Comparison of ENCODE assay signal across 27 cellular contexts in the genomic region with DNA sequence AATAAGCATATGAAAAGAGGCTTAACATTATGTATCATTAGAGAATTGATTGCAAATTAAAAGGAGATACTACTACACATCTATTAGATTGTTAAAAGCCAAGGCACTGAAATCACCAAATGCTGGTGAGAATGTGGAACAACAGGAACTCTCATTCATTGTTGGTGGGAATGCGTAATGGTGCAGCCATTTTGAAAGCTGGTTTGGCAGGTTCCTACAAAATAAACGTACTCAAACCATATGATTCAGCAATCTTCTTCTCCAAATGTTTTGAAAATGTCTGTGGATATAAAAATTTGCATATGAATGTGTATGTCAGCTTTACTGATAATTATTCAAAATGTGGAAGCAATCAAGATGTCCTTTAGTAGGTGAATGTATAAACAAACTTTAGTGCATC.
"Had no signal": no experiment of that assay in that cellular context is flagged by ENCODE, and none has a peak within 500 bp of the region (broad histone marks: within the 10 kb centered on the region; RNA-seq: fewer than 3 reads in every experiment).

No MANE protein-coding gene starts in this region.

- H3K36me3 ChIP-seq: ascending aorta, left lung, thoracic aorta, upper lobe of right lung had no signal

- H3K27ac ChIP-seq: ascending aorta, coronary artery, dorsolateral prefrontal cortex, left lung, skin epidermis, thoracic aorta, upper lobe of right lung had no signal

- H3K36me3 Mint-ChIP-seq: activated naive CD4-positive, alpha-beta T cell treated with anti-CD3 and anti-CD28 coated beads, Interleukin-2, amount 10 ng/mL, durations not matched to agents 7 days and 5 days; activated naive CD8-positive, alpha-beta T cell treated with anti-CD3 and anti-CD28 coated beads, Interleukin-2, amount 10 ng/mL, durations not matched to agents 7 days and 5 days; T-cell had no signal

- H3K4me3 ChIP-seq: ascending aorta, coronary artery, dorsolateral prefrontal cortex, left lung, lung, mucosa of descending colon, skin epidermis, thoracic aorta, upper lobe of right lung had no signal

- H3K27ac Mint-ChIP-seq: activated CD4-positive, alpha-beta T cell treated with anti-CD3 and anti-CD28 coated beads for 36 hours; activated naive CD4-positive, alpha-beta T cell treated with anti-CD3 and anti-CD28 coated beads, Interleukin-2, amount 10 ng/mL, durations not matched to agents 7 days and 5 days; activated naive CD8-positive, alpha-beta T cell treated with anti-CD3 and anti-CD28 coated beads, Interleukin-2, amount 10 ng/mL, durations not matched to agents 7 days and 5 days; brain; natural killer cell treated with Interleukin-12 subunit alpha and Interleukin-12 subunit beta and Interleukin-15 and Interleukin-18, amount 100 ng/mL, for 72 hours; T-cell; T-helper 2 cell treated with Interferon-gamma antibody and Interleukin-4, amounts not matched to agents 5 μg/mL and 100 μg/mL, for 36 hours had no signal

- H3K4me1 ChIP-seq: ascending aorta, left lung, upper lobe of right lung had no signal

- ATAC-seq: activated CD4-positive, alpha-beta T cell treated with anti-CD3 and anti-CD28 coated beads for 36 hours; left lung; mucosa of descending colon; natural killer cell treated with Interleukin-12 subunit alpha and Interleukin-12 subunit beta and Interleukin-15 and Interleukin-18, amount 100 ng/mL, for 72 hours; sciatic nerve; stimulated activated naive CD8-positive, alpha-beta T cell treated with anti-CD3 and anti-CD28 coated beads, Interleukin-15, Interleukin-2, amounts not matched to agents 100 U/mL and 50 U/mL, for 24 hours; T-cell; upper lobe of right lung had no signal

- FAIRE-seq: islet of Langerhans had no signal

- H3K27me3 ChIP-seq: ascending aorta, dorsolateral prefrontal cortex, left lung, upper lobe of right lung had no signal

- DNase-seq: activated CD4-positive, alpha-beta T cell treated with anti-CD3 and anti-CD28 coated beads for 36 hours; activated CD4-positive, CD25-positive, alpha-beta regulatory T cell; activated gamma-delta T cell; activated naive CD4-positive, alpha-beta T cell treated with anti-CD3 and anti-CD28 coated beads, Interleukin-2, amount 10 ng/mL, durations not matched to agents 7 days and 5 days; activated naive CD8-positive, alpha-beta T cell treated with anti-CD3 and anti-CD28 coated beads, Interleukin-2, amount 10 ng/mL, durations not matched to agents 7 days and 5 days; activated T-cell treated with anti-CD3 and anti-CD28 coated beads for 4 hours; dorsolateral prefrontal cortex; effector memory CD4-positive, alpha-beta T cell; foreskin melanocyte; left lung; mesendoderm; mucosa of descending colon; stimulated activated CD4-positive, alpha-beta T cell treated with anti-CD3 and anti-CD28 coated beads, Interleukin-12 subunit alpha, Interleukin-12 subunit beta, amount 100 ng/mL, for 4 hours; stimulated activated CD4-positive, alpha-beta T cell treated with anti-CD3 and anti-CD28 coated beads, Interleukin-4, amount 100 ng/mL, for 1 hour; stimulated activated naive CD8-positive, alpha-beta T cell treated with anti-CD3 and anti-CD28 coated beads, Interleukin-15, Interleukin-2, amounts not matched to agents 100 U/mL and 50 U/mL, for 24 hours; T-cell; upper lobe of right lung had no signal

- H3K4me3 Mint-ChIP-seq: activated CD4-positive, alpha-beta T cell treated with anti-CD3 and anti-CD28 coated beads for 36 hours; activated naive CD4-positive, alpha-beta T cell treated with anti-CD3 and anti-CD28 coated beads, Interleukin-2, amount 10 ng/mL, durations not matched to agents 7 days and 5 days; activated naive CD8-positive, alpha-beta T cell treated with anti-CD3 and anti-CD28 coated beads, Interleukin-2, amount 10 ng/mL, durations not matched to agents 7 days and 5 days; brain; natural killer cell treated with Interleukin-12 subunit alpha and Interleukin-12 subunit beta and Interleukin-15 and Interleukin-18, amount 100 ng/mL, for 72 hours; T-cell; T-helper 2 cell treated with Interferon-gamma antibody and Interleukin-4, amounts not matched to agents 5 μg/mL and 100 μg/mL, for 36 hours had no signal

- H3K4me1 Mint-ChIP-seq: activated CD4-positive, alpha-beta T cell treated with anti-CD3 and anti-CD28 coated beads for 36 hours; activated naive CD4-positive, alpha-beta T cell treated with anti-CD3 and anti-CD28 coated beads, Interleukin-2, amount 10 ng/mL, durations not matched to agents 7 days and 5 days; activated naive CD8-positive, alpha-beta T cell treated with anti-CD3 and anti-CD28 coated beads, Interleukin-2, amount 10 ng/mL, durations not matched to agents 7 days and 5 days; brain; T-cell had no signal
